ENCODE assay signal across 22 cellular contexts in genomic region chr7:148866362-148866761, GRCh38.
"Had no signal": no experiment of that assay in that cellular context is flagged by ENCODE, and none has a peak within 500 bp of the region (broad histone marks: within the 10 kb centered on the region; RNA-seq: fewer than 3 reads in every experiment).

No MANE protein-coding gene starts in this region.

- H3K4me1 ChIP-seq: lower lobe of right lung, psoas muscle, sigmoid colon, tibial nerve, upper lobe of right lung, uterus had no signal

- DNase-seq: dermis blood vessel endothelial cell; effector memory CD4-positive, alpha-beta T cell; esophagus squamous epithelium; foreskin melanocyte; left ventricle myocardium superior; lower lobe of right lung; natural killer cell; occipital lobe; ovary; posterior cingulate gyrus; psoas muscle; right cardiac atrium; sigmoid colon; stimulated activated CD4-positive, alpha-beta T cell treated with anti-CD3 and anti-CD28 coated beads, Interleukin-4, amount 100 ng/mL, for 4 hours; stimulated activated naive CD8-positive, alpha-beta T cell treated with anti-CD3 and anti-CD28 coated beads, Interleukin-15, Interleukin-2, amounts not matched to agents 100 U/mL and 50 U/mL, for 24 hours; substantia nigra; upper lobe of right lung; uterus had no signal

- H3K27ac ChIP-seq: coronary artery, esophagus squamous epithelium, lower lobe of right lung, ovary, psoas muscle, sigmoid colon, thoracic aorta, tibial nerve, upper lobe of right lung, uterus had no signal

- H3K27me3 ChIP-seq: esophagus squamous epithelium, ovary, sigmoid colon, tibial nerve, upper lobe of right lung, uterus had no signal

- H3K9me3 ChIP-seq: ovary, uterus had no signal

- H3K27ac Mint-ChIP-seq: stimulated activated memory B cell treated with anti-CD40 and anti-IgM and Interleukin-4, amounts not matched to agents 10 μg/mL and 1 μg/mL and 100 μg/mL, for 72 hours had no signal

- ATAC-seq: left ventricle myocardium superior; lower lobe of right lung; natural killer cell; psoas muscle; right cardiac atrium; stimulated activated memory B cell treated with anti-CD40 and anti-IgM and Interleukin-4, amounts not matched to agents 10 μg/mL and 1 μg/mL and 100 μg/mL, for 72 hours; stimulated activated naive CD8-positive, alpha-beta T cell treated with anti-CD3 and anti-CD28 coated beads, Interleukin-15, Interleukin-2, amounts not matched to agents 100 U/mL and 50 U/mL, for 24 hours; upper lobe of right lung had no signal

- H3K4me3 ChIP-seq: coronary artery, esophagus squamous epithelium, lower lobe of right lung, ovary, psoas muscle, sigmoid colon, thoracic aorta, tibial nerve, upper lobe of right lung, uterus had no signal

- H3K36me3 ChIP-seq: esophagus squamous epithelium, lower lobe of right lung, ovary, sigmoid colon, thoracic aorta, tibial nerve, upper lobe of right lung, uterus had no signal
